In genomic region chr5:154779105-154779504, GRCh38 we compare ENCODE assay signal across 15 cellular contexts. TPM values are rescaled to one million over a fixed set of nuclear protein-coding genes. Genes with fewer than 3 reads are reported as not detected.
DNase-seq lines count a peak whose midpoint lies in the region; ATAC-seq and TF ChIP-seq lines count a peak whose summit lies in the region.
"Had no signal": no experiment of that assay in that cellular context is flagged by ENCODE, and none has a peak within 500 bp of the region (broad histone marks: within the 10 kb centered on the region; RNA-seq: fewer than 3 reads in every experiment).

No MANE protein-coding gene starts in this region.

- H3K27ac Mint-ChIP-seq in activated naive CD4-positive, alpha-beta T cell treated with anti-CD3 and anti-CD28 coated beads for 36 hours: peak overlapping the region; percentile 18
- peak overlapping the region; percentile 67 for H3K27ac Mint-ChIP-seq in stimulated activated effector memory CD8-positive, alpha-beta T cell treated with anti-CD3 and anti-CD28 coated beads, Interleukin-12 subunit alpha, Interleukin-12 subunit beta, amount 100 ng/mL, for 72 hours
- H3K27ac Mint-ChIP-seq in T-helper 17 cell: no peak overlapping the region

- no peak overlapping the region for H3K4me3 Mint-ChIP-seq in activated naive CD4-positive, alpha-beta T cell treated with anti-CD3 and anti-CD28 coated beads for 36 hours
- no peak overlapping the region for H3K4me3 Mint-ChIP-seq in stimulated activated effector memory CD8-positive, alpha-beta T cell treated with anti-CD3 and anti-CD28 coated beads, Interleukin-12 subunit alpha, Interleukin-12 subunit beta, amount 100 ng/mL, for 72 hours
- no peak overlapping the region for H3K4me3 Mint-ChIP-seq in T-helper 17 cell

- H3K27me3 Mint-ChIP-seq in activated naive CD4-positive, alpha-beta T cell treated with anti-CD3 and anti-CD28 coated beads for 36 hours (ENCODE audit: low read depth): no peaks in the 10 kb centered on the region
- H3K27me3 Mint-ChIP-seq in T-helper 17 cell: no peaks in the 10 kb centered on the region
- H3K27me3 Mint-ChIP-seq: CD4-positive, CD25-positive, alpha-beta regulatory T cell had no signal

- CTCF ChIA-PET in activated naive CD4-positive, alpha-beta T cell treated with anti-CD3 and anti-CD28 coated beads for 36 hours (lab: Charles Lee): no interaction called here

- peaks cover 21% of the 10 kb centered on the region for H3K4me1 ChIP-seq in RWPE2 (ENCODE audit: insufficient read depth, poor library complexity, severe bottlenecking)

- intact Hi-C loops in activated naive CD4-positive, alpha-beta T cell treated with anti-CD3 and anti-CD28 coated beads for 36 hours (cut with micrococcal nuclease): no loop called here

- ATAC-seq in RWPE2 (ENCODE audit: low read depth) (peak; percentile 97), T-helper 17 cell (no peak)
- peak; percentile 38 for ATAC-seq in stimulated activated effector memory CD8-positive, alpha-beta T cell treated with anti-CD3 and anti-CD28 coated beads, Interleukin-12 subunit alpha, Interleukin-12 subunit beta, amount 100 ng/mL, for 72 hours

- no peak overlapping the region for H3K4me3 ChIP-seq in RWPE2 (ENCODE audit: severe bottlenecking)
- H3K4me3 ChIP-seq: coronary artery, Peyer's patch, tibial artery had no signal

- H3K4me1 Mint-ChIP-seq in activated naive CD4-positive, alpha-beta T cell treated with anti-CD3 and anti-CD28 coated beads for 36 hours (ENCODE audit: low read depth): peaks cover 72% of the 10 kb centered on the region
- H3K4me1 Mint-ChIP-seq in stimulated activated effector memory CD8-positive, alpha-beta T cell treated with anti-CD3 and anti-CD28 coated beads, Interleukin-12 subunit alpha, Interleukin-12 subunit beta, amount 100 ng/mL, for 72 hours: peaks cover 67% of the 10 kb centered on the region
- peaks cover 60% of the 10 kb centered on the region for H3K4me1 Mint-ChIP-seq in T-helper 17 cell

- no peaks in the 10 kb centered on the region for H3K9me3 Mint-ChIP-seq in activated naive CD4-positive, alpha-beta T cell treated with anti-CD3 and anti-CD28 coated beads for 36 hours
- H3K9me3 Mint-ChIP-seq in stimulated activated effector memory CD8-positive, alpha-beta T cell treated with anti-CD3 and anti-CD28 coated beads, Interleukin-12 subunit alpha, Interleukin-12 subunit beta, amount 100 ng/mL, for 72 hours: no peaks in the 10 kb centered on the region
- H3K9me3 Mint-ChIP-seq: CD4-positive, CD25-positive, alpha-beta regulatory T cell had no signal

- H3K27ac ChIP-seq in RWPE2 (ENCODE audit: poor library complexity, severe bottlenecking): peak overlapping the region; percentile 19
- H3K27ac ChIP-seq: coronary artery, tibial artery had no signal

- TF ChIP-seq CTCF in RWPE2 (IDR thresholded peaks at IDR 0.05; ENCODE audit: poor library complexity, severe bottlenecking): no peak
- no peak for TF ChIP-seq CTCF in GM10266 (IDR thresholded peaks at IDR 0.05; ENCODE audit: control insufficient read depth, insufficient read depth, low read depth, missing control alignments)

- H3K27me3 ChIP-seq in RWPE2 (ENCODE audit: insufficient read depth, poor library complexity, severe bottlenecking): no peaks in the 10 kb centered on the region
- H3K27me3 ChIP-seq: Peyer's patch, tibial artery had no signal

- peaks cover 11% of the 10 kb centered on the region for H3K36me3 Mint-ChIP-seq in activated naive CD4-positive, alpha-beta T cell treated with anti-CD3 and anti-CD28 coated beads for 36 hours (ENCODE audit: low read depth)
- H3K36me3 Mint-ChIP-seq in stimulated activated effector memory CD8-positive, alpha-beta T cell treated with anti-CD3 and anti-CD28 coated beads, Interleukin-12 subunit alpha, Interleukin-12 subunit beta, amount 100 ng/mL, for 72 hours: peaks cover 32% of the 10 kb centered on the region
- H3K36me3 Mint-ChIP-seq in T-helper 17 cell (ENCODE audit: low read depth): no peaks in the 10 kb centered on the region
- H3K36me3 Mint-ChIP-seq: CD4-positive, CD25-positive, alpha-beta regulatory T cell had no signal

- peaks cover 38% of the 10 kb centered on the region for H3K36me3 ChIP-seq in RWPE2 (ENCODE audit: low read depth)
- H3K36me3 ChIP-seq: Peyer's patch, tibial artery had no signal

- no peak for DNase-seq in activated naive CD4-positive, alpha-beta T cell treated with anti-CD3 and anti-CD28 coated beads for 36 hours
- DNase-seq in activated naive CD4-positive, alpha-beta T cell treated with Interleukin-2 at 50 U/mL for 16 hours: no peak
- DNase-seq in RWPE2 (ENCODE audit: low spot score) (no peak), fibroblast of peridontal ligament (ENCODE audit: extremely low read depth) (peak; percentile 88), AML-193 (lab: John Stamatoyannopoulos, UW) (no peak), T-helper 17 cell (no peak), GM10266 (ENCODE audit: extremely low spot score) (no peak)
- DNase-seq in stimulated activated effector memory CD8-positive, alpha-beta T cell treated with anti-CD3 and anti-CD28 coated beads, Interleukin-12 subunit alpha, Interleukin-12 subunit beta, amount 100 ng/mL, for 72 hours (ENCODE audit: low spot score in 2 of 2): no peak
- DNase-seq: activated CD8-positive, alpha-beta memory T cell treated with anti-CD3 and anti-CD28 coated beads for 24 hours; CD4-positive, CD25-positive, alpha-beta regulatory T cell; left cardiac atrium; stimulated activated CD4-positive, alpha-beta T cell treated with anti-CD3 and anti-CD28 coated beads, Interleukin-12 subunit alpha, Interleukin-12 subunit beta, amount 100 ng/mL, for 4 hours had no signal

- H3K9me3 ChIP-seq in RWPE2 (ENCODE audit: severe bottlenecking) (no peaks in the 10 kb centered on the region), T-helper 17 cell (ENCODE audit: control insufficient read depth, low read length, poor library complexity, severe bottlenecking) (no peaks in the 10 kb centered on the region)
- H3K9me3 ChIP-seq: Peyer's patch, tibial artery had no signal

RNA-seq across cellular contexts. Expression of gene LARP1, which starts 23.9 kb away (rescaled TPM):
- total RNA-seq in activated naive CD4-positive, alpha-beta T cell treated with anti-CD3 and anti-CD28 coated beads for 36 hours: 100 to 1,000 TPM; 200 to 203 TPM
- 100 to 1,000 TPM; 121 to 125 TPM for total RNA-seq in T-helper 17 cell
